ENCODE assay signal across 23 cellular contexts in the genomic region with DNA sequence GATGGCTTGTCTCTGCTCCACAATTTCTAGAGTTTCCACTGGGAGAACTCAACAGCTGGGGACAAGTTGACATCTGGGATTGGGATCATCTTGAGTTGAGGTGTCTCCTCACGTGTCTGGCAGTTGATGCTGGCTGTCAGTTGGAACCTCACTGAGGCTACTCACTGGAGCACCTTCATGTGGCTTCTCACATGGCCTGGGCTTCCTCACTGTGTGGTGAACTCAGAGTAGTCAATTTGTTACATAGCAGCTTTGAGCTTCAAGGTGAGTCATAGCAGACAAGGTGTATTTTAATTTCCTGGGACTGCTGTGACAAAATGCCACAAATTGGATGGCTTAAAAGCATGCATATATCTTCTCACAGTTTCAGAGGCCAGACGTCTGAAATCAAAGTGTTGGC. TPM values are rescaled to one million over a fixed set of nuclear protein-coding genes. Genes with fewer than 3 reads are reported as not detected.
DNase-seq lines count a peak whose midpoint lies in the region; ATAC-seq and TF ChIP-seq lines count a peak whose summit lies in the region.
"Had no signal": no experiment of that assay in that cellular context is flagged by ENCODE, and none has a peak within 500 bp of the region (broad histone marks: within the 10 kb centered on the region; RNA-seq: fewer than 3 reads in every experiment).

No MANE protein-coding gene starts in this region.

- no peak overlapping the region for H3K27ac ChIP-seq in mammary epithelial cell (ENCODE audit: insufficient read depth, low read depth, low read length)
- no peak overlapping the region for H3K27ac ChIP-seq in breast epithelium
- no peak overlapping the region for H3K27ac ChIP-seq in spleen
- H3K27ac ChIP-seq: 22Rv1 had no signal

- ATAC-seq in GM18498 (IDR thresholded peaks at IDR 0.05; ENCODE audit: unreplicated experiment), result no peak

- no TSS peak for BruUV-seq in mammary epithelial cell (replicated peaks; lab: Mats Ljungman, UMichigan)

- CTCF ChIA-PET in mammary epithelial cell (lab: Charles Lee; ENCODE audit: low non-redundant PET), result interaction anchor here (0.7 kb wide), 1 partner anchor 24 kb away, joined by 5 read pairs; no protein-coding TSS in a partner anchor

- H4K20me1 ChIP-seq in mammary epithelial cell (ENCODE audit: insufficient read depth, low read length), result no peaks in the 10 kb centered on the region

- H3K4me2 ChIP-seq in mammary epithelial cell (ENCODE audit: insufficient read depth, low read depth, low read length), result no peak overlapping the region
- H3K4me2 ChIP-seq: SK-N-SH had no signal

- intact Hi-C loops in mammary epithelial cell (cut with micrococcal nuclease), result no loop called here
- intact Hi-C loops in breast epithelium (cut with DNase I; ENCODE audit: low total_unique reads), result no loop called here
- intact Hi-C loops in spleen (cut with DNase I; ENCODE audit: low total_unique reads), result no loop called here

- H3K9ac ChIP-seq in mammary epithelial cell (ENCODE audit: insufficient read depth, low read length), result no peak overlapping the region
- H3K9ac ChIP-seq: SK-N-SH had no signal

- H3K4me1 ChIP-seq in mammary epithelial cell (ENCODE audit: insufficient read depth, low read length) (no peaks in the 10 kb centered on the region), breast epithelium (no peaks in the 10 kb centered on the region), spleen (no peaks in the 10 kb centered on the region)
- H3K4me1 ChIP-seq: BE2C had no signal

- dilution Hi-C loops in mammary epithelial cell (cut with HindIII; ENCODE audit: low sequenced_read_pairs), result no loop called here

- no peak for TF ChIP-seq POLR2A in breast epithelium (IDR thresholded peaks at IDR 0.05)
- TF ChIP-seq POLR2A in spleen (IDR thresholded peaks at IDR 0.05), result no peak

- H3K9me3 ChIP-seq in mammary epithelial cell (replicated peaks; ENCODE audit: insufficient read depth, low read length), result no peaks in the 10 kb centered on the region
- H3K9me3 ChIP-seq in breast epithelium, result no peaks in the 10 kb centered on the region
- H3K9me3 ChIP-seq in spleen, result no peaks in the 10 kb centered on the region
- H3K9me3 ChIP-seq: BE2C, SK-N-SH had no signal

- H3K27me3 ChIP-seq in mammary epithelial cell (ENCODE audit: insufficient read depth, low read length), result no peaks in the 10 kb centered on the region
- H3K27me3 ChIP-seq in breast epithelium, result no peaks in the 10 kb centered on the region
- H3K27me3 ChIP-seq in spleen (replicated peaks in 1 of 7), result no peaks in the 10 kb centered on the region
- H3K27me3 ChIP-seq: BE2C had no signal

- no peaks in the 10 kb centered on the region for H3K79me2 ChIP-seq in mammary epithelial cell (ENCODE audit: insufficient read depth, low read length)

- no peak for TF ChIP-seq CTCF in mammary epithelial cell (conservative IDR thresholded peaks at IDR 0.05 in 1 of 2, IDR thresholded peaks at IDR 0.05 in 1 of 2; ENCODE audit: extremely low read depth in 1 of 2, insufficient read depth in 1 of 2, low read depth in 1 of 2, low read length in 2 of 2)
- no peak for TF ChIP-seq CTCF in breast epithelium (IDR thresholded peaks at IDR 0.05)
- TF ChIP-seq CTCF in epithelial cell of esophagus (IDR thresholded peaks at IDR 0.05; ENCODE audit: insufficient read depth, low read depth, low read length, missing control alignments), result no peak
- TF ChIP-seq CTCF in spleen (IDR thresholded peaks at IDR 0.05 in 8 of 11, conservative IDR thresholded peaks at IDR 0.05 in 3 of 11), result no peak

- H3K36me3 ChIP-seq in mammary epithelial cell (ENCODE audit: insufficient read depth, low read length) (no peaks in the 10 kb centered on the region), breast epithelium (no peaks in the 10 kb centered on the region), spleen (no peaks in the 10 kb centered on the region)
- H3K36me3 ChIP-seq: BE2C had no signal

- DNase-seq in NCI-H82 (lab: John Stamatoyannopoulos, UW), result peak; percentile 31
- DNase-seq in NCI-H82 treated with DMSO at 0.1 percent for 48 hours (lab: John Stamatoyannopoulos, UW; ENCODE audit: unreplicated experiment), result no peak
- DNase-seq in mammary epithelial cell, result peak; percentile 19
- no peak for DNase-seq in breast epithelium (ENCODE audit: low spot score in 2 of 2)
- peak; percentile 24 for DNase-seq in epithelial cell of esophagus (ENCODE audit: low read depth)
- peak; percentile 33 for DNase-seq in renal cortical epithelial cell (ENCODE audit: low read depth)
- DNase-seq in spleen, result no peak
- DNase-seq: ACHN; BE2C; CD8-positive, alpha-beta memory T cell; HCEC 1CT; NCI-H1092 treated with DMSO at 0.1 percent for 48 hours; NCI-H1436; NCI-H187; NCI-H2081 treated with DMSO at 0.1 percent for 48 hours; NCI-H2171; NCI-H226; NCI-H510A; NCI-H69; SK-N-SH had no signal

- 0% methylated on average over 1 of the region's 2 CpGs for WGBS in mammary epithelial cell (ENCODE audit: low coverage, missing lambda C conversion rate)
- WGBS in spleen, 5 donors, result 48 to 68% (median 64%) methylated on average over 2 of the region's 2 CpGs

- H3K4me3 ChIP-seq in mammary epithelial cell (replicated peaks in 1 of 3; ENCODE audit: insufficient read depth in 1 of 3, low read depth in 2 of 3, low read length in 3 of 3) (no peak overlapping the region), breast epithelium (no peak overlapping the region), epithelial cell of esophagus (ENCODE audit: low read length) (no peak overlapping the region), spleen (no peak overlapping the region)

- in situ Hi-C loops in mammary epithelial cell (cut with MboI; ENCODE audit: low sequenced_read_pairs in 2 of 2), result no loop called here

- H2AFZ ChIP-seq in mammary epithelial cell (ENCODE audit: low read depth, low read length), result no peak overlapping the region

RNA-seq across cellular contexts. Expression of a gene that starts 44.0 kb away (rescaled TPM):
- total RNA-seq in mammary epithelial cell (1 to 10 TPM; 1.2 to 6.1 TPM), breast epithelium (1 to 10 TPM in 1 of 3 donors, under 1 TPM in 2; 0.32 to 5.7 (median 0.98) TPM), renal cortical epithelial cell (28.8 and 32.8 TPM in 2 replicates), spleen (1 to 10 TPM in 6 of 7 donors, under 1 TPM in 1; 0.65 to 2.0 (median 1.2) TPM)
- polyA plus RNA-seq in mammary epithelial cell (1.7 TPM), spleen (under 1 TPM; 0.11 to 0.48 (median 0.22) TPM)
- 4.7 TPM for polyA minus RNA-seq in mammary epithelial cell
- total RNA-seq: CD8-positive, alpha-beta memory T cell had no signal
- polyA plus RNA-seq: CD14-positive monocyte; CD8-positive, alpha-beta memory T cell had no signal

Comparison
In these comparisons a context has a peak if more than half of its experiments do, and no peak if none do; other contexts are left out.
1. DNase-seq: peak in NCI-H82 (single experiment), mammary epithelial cell (single experiment), epithelial cell of esophagus (single experiment) and renal cortical epithelial cell (single experiment); none in NCI-H82 treated with DMSO at 0.1 percent for 48 hours (single experiment), breast epithelium (0 of 2) and spleen (single experiment).